In genomic region chr6:169863710-169864109, GRCh38 we compare ENCODE assay signal across 2 cellular contexts.
TF ChIP-seq lines count a peak whose summit lies in the region.

No MANE protein-coding gene starts in this region.

TF ChIP-seq in HepG2, 621 proteins besides CTCF, POLR2A, EP300 and RAD21 (continued from another document and continues in another):
- TF ChIP-seq USF2 (IDR thresholded peaks at IDR 0.05; ENCODE audit: low read depth, low read length) (no peak), USF2 (CRISPR knock-in tag; IDR thresholded peaks at IDR 0.05; ENCODE audit: borderline replicate concordance) (no peak), NBN (conservative IDR thresholded peaks at IDR 0.05) (peak; percentile 64; the same call in 1 of the 2 replicates), GPBP1L1 (CRISPR knock-in tag; IDR thresholded peaks at IDR 0.05) (no peak), ZNF580 (CRISPR knock-in tag; IDR thresholded peaks at IDR 0.05; ENCODE audit: borderline replicate concordance, low read depth) (no peak), ZBTB14 (CRISPR knock-in tag; IDR thresholded peaks at IDR 0.05) (no peak), ETS1 (CRISPR knock-in tag; IDR thresholded peaks at IDR 0.05) (no peak), RERE (CRISPR knock-in tag; IDR thresholded peaks at IDR 0.05; ENCODE audit: low read depth) (no peak)

TF ChIP-seq in WTC11, 78 proteins besides CTCF, POLR2A, EP300 and RAD21 (continued from another document):
- no peak for TF ChIP-seq ARID4B (CRISPR knock-in tag; IDR thresholded peaks at IDR 0.05; ENCODE audit: borderline replicate concordance)
- TF ChIP-seq ERG (CRISPR knock-in tag; IDR thresholded peaks at IDR 0.05), result no peak
- no peak for TF ChIP-seq NR2C2 (CRISPR knock-in tag; IDR thresholded peaks at IDR 0.05)
- no peak for TF ChIP-seq USF2 (CRISPR knock-in tag; IDR thresholded peaks at IDR 0.05)
- no peak for TF ChIP-seq GABPB1 (CRISPR knock-in tag; IDR thresholded peaks at IDR 0.05)
- TF ChIP-seq CREB1 (CRISPR knock-in tag; IDR thresholded peaks at IDR 0.05), result no peak
- TF ChIP-seq ETV6 (CRISPR knock-in tag; IDR thresholded peaks at IDR 0.05), result no peak
- TF ChIP-seq MLX (CRISPR knock-in tag; IDR thresholded peaks at IDR 0.05), result no peak
